ENCODE assay signal across 11 cellular contexts in genomic region chr15:75112848-75113492, GRCh38.
A peak's percentile ranks its signal among the peaks of the same experiment; 100 is the strongest.
DNase-seq lines count a peak whose midpoint lies in the region; ATAC-seq and TF ChIP-seq lines count a peak whose summit lies in the region.
"Had no signal": no experiment of that assay in that cellular context is flagged by ENCODE, and none has a peak within 500 bp of the region (broad histone marks: within the 10 kb centered on the region; RNA-seq: fewer than 3 reads in every experiment).

No MANE protein-coding gene starts in this region.

- no peak for DNase-seq in left lung
- DNase-seq in ovary: no peak
- DNase-seq in NCI-H1417 (lab: John Stamatoyannopoulos, UW): no peak
- DNase-seq in NCI-H345 (lab: John Stamatoyannopoulos, UW): no peak
- no peak for DNase-seq in HK-2 (ENCODE audit: unreplicated experiment)
- DNase-seq: DND-41; NCI-H2029 treated with DMSO at 0.1 percent for 48 hours; stimulated activated naive CD8-positive, alpha-beta T cell treated with anti-CD3 and anti-CD28 coated beads, Interleukin-15, amount 100 ng/mL, for 72 hours had no signal

- WGBS in ovary, 3 donors: 76 to 84% (median 80%) methylated on average over 3 of the region's 3 CpGs

- intact Hi-C loops in left lung (cut with DNase I): loop anchor here in 1 of 2 donors (10.0 kb wide), 1 partner anchor 82 kb away; no protein-coding TSS in a partner anchor
- intact Hi-C loops in ovary (cut with DNase I): loop anchor here in 3 of 4 donors (10.0 kb wide), 1 partner anchor 48 kb away; no protein-coding TSS in a partner anchor

- H3K27me3 ChIP-seq in left lung (no peaks in the 10 kb centered on the region), ovary (no peaks in the 10 kb centered on the region)

- no peak for TF ChIP-seq POLR2A in ovary (IDR thresholded peaks at IDR 0.05)

- H3K36me3 ChIP-seq in left lung (no peaks in the 10 kb centered on the region), ovary (no peaks in the 10 kb centered on the region)

- H3K4me1 ChIP-seq in left lung (peaks cover 0 to 54% of the 10 kb centered on the region in 2 donors), ovary (ENCODE audit: insufficient read depth) (peaks cover 2% of the 10 kb centered on the region)

- ATAC-seq in GM18499 (IDR thresholded peaks at IDR 0.05; ENCODE audit: insufficient read depth, unreplicated experiment) (peak; percentile 46), GM21381 (IDR thresholded peaks at IDR 0.05; ENCODE audit: unreplicated experiment) (peak; percentile 50), HG03196 (IDR thresholded peaks at IDR 0.05; ENCODE audit: unreplicated experiment) (peak; percentile 54), left lung (peak; percentile 39)
- ATAC-seq: stimulated activated naive CD8-positive, alpha-beta T cell treated with anti-CD3 and anti-CD28 coated beads, Interleukin-15, amount 100 ng/mL, for 72 hours had no signal

- peak overlapping the region in 1 of 2 donors; percentile 84 for H3K27ac ChIP-seq in left lung
- H3K27ac ChIP-seq in ovary: no peak overlapping the region

- TF ChIP-seq CTCF in left lung (IDR thresholded peaks at IDR 0.05) (no peak), ovary (IDR thresholded peaks at IDR 0.05) (no peak)

- H3K4me3 ChIP-seq in left lung: no peak overlapping the region
- H3K4me3 ChIP-seq in ovary: no peak overlapping the region

- H3K9me3 ChIP-seq in left lung (peaks cover 0 to 11% of the 10 kb centered on the region in 2 donors), ovary (no peaks in the 10 kb centered on the region)

- TF ChIP-seq EP300 in ovary (IDR thresholded peaks at IDR 0.05): no peak
